ENCODE assay signal across 25 cellular contexts in genomic region chr9:116115731-116116353, GRCh38. TPM values are rescaled to one million over a fixed set of nuclear protein-coding genes. Genes with fewer than 3 reads are reported as not detected.
DNase-seq lines count a peak whose midpoint lies in the region; ATAC-seq, FAIRE-seq and TF ChIP-seq lines count a peak whose summit lies in the region.
"Had no signal": no experiment of that assay in that cellular context is flagged by ENCODE, and none has a peak within 500 bp of the region (broad histone marks: within the 10 kb centered on the region; RNA-seq: fewer than 3 reads in every experiment).

No MANE protein-coding gene starts in this region.

- TF ChIP-seq CTCF in astrocyte (IDR thresholded peaks at IDR 0.05; ENCODE audit: insufficient read depth, low read depth, low read length) (no peak), fibroblast of the aortic adventitia (IDR thresholded peaks at IDR 0.05; ENCODE audit: insufficient read depth, low read length) (no peak)

- H3K27me3 ChIP-seq in astrocyte (ENCODE audit: insufficient read depth, low read length) = no peaks in the 10 kb centered on the region

- DNase-seq in GM04503 (ENCODE audit: low read depth) = peak; percentile 49
- peak; percentile 78 for DNase-seq in astrocyte (ENCODE audit: low read depth)
- peak; percentile 85 for DNase-seq in fibroblast of the aortic adventitia (ENCODE audit: low read depth)
- peak; percentile 50 for DNase-seq in stromal cell of bone marrow (ENCODE audit: low read depth)
- DNase-seq in left colon = no peak
- no peak for DNase-seq in NCI-H2107 (lab: John Stamatoyannopoulos, UW)
- DNase-seq: activated CD4-positive, alpha-beta T cell treated with anti-CD3 and anti-CD28 coated beads, Interleukin-2, amount 50 U/mL, for 4 hours; activated naive CD4-positive, alpha-beta T cell treated with anti-CD3 and anti-CD28 coated beads for 36 hours; activated T-cell treated with anti-CD3 and anti-CD28 coated beads, Interleukin-2, amount 50 U/mL, for 1 hour; CD4-positive, CD25-positive, alpha-beta regulatory T cell; DMS79; head of caudate nucleus; natural killer cell; NCI-H526; SHP77 treated with DMSO at 0.1 percent for 48 hours; small intestine; stimulated activated CD8-positive, alpha-beta memory T cell treated with anti-CD3 and anti-CD28 coated beads, Interleukin-4, amount 100 ng/mL, for 48 hours; substantia nigra had no signal

- H3K27ac Mint-ChIP-seq in astrocyte (ENCODE audit: unreplicated experiment) = peak overlapping the region; percentile 92
- H3K27ac Mint-ChIP-seq: activated naive CD4-positive, alpha-beta T cell treated with anti-CD3 and anti-CD28 coated beads for 36 hours; CD4-positive, CD25-positive, alpha-beta regulatory T cell; natural killer cell; progenitor cell of endocrine pancreas; T-helper 1 cell treated with Interleukin-12 subunit alpha and Interleukin-12 subunit beta and Interleukin-4 antibody, amounts not matched to agents 30 μg/mL and 1 μg/mL, for 36 hours had no signal

- H3K4me2 ChIP-seq in astrocyte (ENCODE audit: low read length) = peak overlapping the region; percentile 55

- peaks cover 3% of the 10 kb centered on the region for H3K9me3 Mint-ChIP-seq in astrocyte (ENCODE audit: unreplicated experiment)

- H3K9me3 ChIP-seq in astrocyte (ENCODE audit: insufficient read depth, low read depth, low read length) = no peaks in the 10 kb centered on the region

- no peaks in the 10 kb centered on the region for H3K79me2 ChIP-seq in astrocyte (ENCODE audit: insufficient read depth, low read length)

- no peak overlapping the region for H3K9ac ChIP-seq in astrocyte (ENCODE audit: low read length)

- no peaks in the 10 kb centered on the region for H3K36me3 Mint-ChIP-seq in astrocyte (ENCODE audit: low read depth, unreplicated experiment)
- H3K36me3 Mint-ChIP-seq: CD4-positive, CD25-positive, alpha-beta regulatory T cell had no signal

- H3K4me1 ChIP-seq in astrocyte (ENCODE audit: insufficient read depth, low read length) = peaks cover 4% of the 10 kb centered on the region

- H3K27me3 Mint-ChIP-seq in astrocyte (ENCODE audit: low read depth, unreplicated experiment) = no peaks in the 10 kb centered on the region
- H3K27me3 Mint-ChIP-seq: CD4-positive, CD25-positive, alpha-beta regulatory T cell; progenitor cell of endocrine pancreas had no signal

- no peak overlapping the region for H3K27ac ChIP-seq in astrocyte (ENCODE audit: low read depth, low read length)
- H3K27ac ChIP-seq: VCaP had no signal

- H2AFZ ChIP-seq in astrocyte (ENCODE audit: low read depth, low read length) = peak overlapping the region; percentile 38

- H3K4me3 Mint-ChIP-seq in astrocyte (ENCODE audit: unreplicated experiment) = no peak overlapping the region
- H3K4me3 Mint-ChIP-seq: activated naive CD4-positive, alpha-beta T cell treated with anti-CD3 and anti-CD28 coated beads for 36 hours; CD4-positive, CD25-positive, alpha-beta regulatory T cell; natural killer cell; T-helper 1 cell treated with Interleukin-12 subunit alpha and Interleukin-12 subunit beta and Interleukin-4 antibody, amounts not matched to agents 30 μg/mL and 1 μg/mL, for 36 hours had no signal

- intact Hi-C loops in left colon (cut with DNase I, micrococcal nuclease) = no loop called here

- peaks cover 21% of the 10 kb centered on the region for H3K4me1 Mint-ChIP-seq in astrocyte (ENCODE audit: low read depth, unreplicated experiment)
- H3K4me1 Mint-ChIP-seq: CD4-positive, CD25-positive, alpha-beta regulatory T cell; natural killer cell had no signal

- no peak for FAIRE-seq in astrocyte (lab: Jason Lieb, UNC)
- FAIRE-seq: GM18507, keratinocyte, small intestine had no signal

- no peak overlapping the region for H3K4me3 ChIP-seq in astrocyte (ENCODE audit: insufficient read depth, low read depth, low read length)
- H3K4me3 ChIP-seq in fibroblast of the aortic adventitia (ENCODE audit: low read depth, low read length) = no peak overlapping the region

- ATAC-seq in GM18498 (IDR thresholded peaks at IDR 0.05; ENCODE audit: unreplicated experiment) (no peak), left colon (no peak)
- ATAC-seq: natural killer cell had no signal

- no peaks in the 10 kb centered on the region for H4K20me1 ChIP-seq in astrocyte (ENCODE audit: insufficient read depth, low read length)

- H3K36me3 ChIP-seq in astrocyte (ENCODE audit: insufficient read depth, low read length) = no peaks in the 10 kb centered on the region

RNA-seq across cellular contexts. Expression of gene PAPPA, which starts 37.7 kb away (rescaled TPM):
- total RNA-seq in astrocyte (172 and 208 TPM in 2 replicates), fibroblast of the aortic adventitia (ENCODE audit: low replicate concordance) (12.3 and 80.5 TPM in 2 replicates), left colon (1 to 10 TPM in 1 of 2 donors, under 1 TPM in 1; 0.82 to 1.6 TPM)
- total RNA-seq: activated naive CD4-positive, alpha-beta T cell treated with anti-CD3 and anti-CD28 coated beads for 36 hours; natural killer cell; OCI-LY7 had no signal

Comparison
In these comparisons a context has a peak if more than half of its experiments do, and no peak if none do; other contexts are left out.
1. DNase-seq: peak in GM04503 (single experiment), astrocyte (single experiment), fibroblast of the aortic adventitia (single experiment) and stromal cell of bone marrow (single experiment); none in left colon (0 of 2) and NCI-H2107 (single experiment).